Comparison of ENCODE assay signal across 10 cellular contexts in the genomic region with DNA sequence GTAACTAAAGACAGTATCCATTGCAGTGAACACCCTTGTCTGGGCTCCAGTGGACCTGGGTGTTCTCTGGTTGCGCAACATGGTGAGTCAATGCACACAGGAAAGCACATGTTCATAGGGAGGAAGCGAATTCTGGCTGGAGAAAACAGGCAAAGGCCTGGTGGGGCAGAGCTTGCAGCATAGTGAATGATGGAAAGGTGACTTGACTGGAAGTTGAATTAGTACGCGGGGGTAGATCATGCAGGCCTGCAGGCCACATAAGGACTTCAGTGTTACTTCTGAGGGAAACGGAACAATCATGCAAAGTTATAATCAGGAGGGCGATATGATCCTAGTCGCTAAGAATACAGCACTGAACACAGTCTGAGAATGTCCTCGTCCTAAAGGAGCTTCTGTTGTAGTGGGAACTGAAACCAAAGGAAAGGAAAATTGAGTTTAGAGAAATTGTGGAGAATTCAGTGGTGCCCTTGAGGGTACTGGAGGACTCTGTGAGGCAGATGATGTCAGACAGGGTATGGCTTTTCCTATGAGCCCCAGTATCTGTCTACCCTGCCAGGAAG.
DNase-seq lines count a peak whose midpoint lies in the region; ATAC-seq and TF ChIP-seq lines count a peak whose summit lies in the region.
"Had no signal": no experiment of that assay in that cellular context is flagged by ENCODE, and none has a peak within 500 bp of the region (broad histone marks: within the 10 kb centered on the region; RNA-seq: fewer than 3 reads in every experiment).

No MANE protein-coding gene starts in this region.

- no peaks in the 10 kb centered on the region for H3K4me1 Mint-ChIP-seq in CD8-positive, alpha-beta memory T cell
- H3K4me1 Mint-ChIP-seq in activated naive CD4-positive, alpha-beta T cell treated with anti-CD3 and anti-CD28 coated beads for 36 hours (ENCODE audit: low read depth) = no peaks in the 10 kb centered on the region
- H3K4me1 Mint-ChIP-seq: activated B cell treated with CpG ODN at 0.5 μM for 24 hours had no signal

- TF ChIP-seq POLR2A in right lobe of liver (IDR thresholded peaks at IDR 0.05) (no peak), vagina (IDR thresholded peaks at IDR 0.05) (no peak)

- H3K9me3 ChIP-seq in right lobe of liver (no peaks in the 10 kb centered on the region), vagina (no peaks in the 10 kb centered on the region)
- no peaks in the 10 kb centered on the region for H3K9me3 ChIP-seq in CD8-positive, alpha-beta memory T cell (ENCODE audit: low read length)

- 47% methylated on average over 8 of the region's 8 CpGs for WGBS in right lobe of liver (ENCODE audit: insufficient coverage, low coverage, low lambda C conversion rate, missing lambda C conversion rate)

- H3K9me3 Mint-ChIP-seq in CD8-positive, alpha-beta memory T cell = peaks cover 0 to 6% (median 2%) of the 10 kb centered on the region in 5 donors
- H3K9me3 Mint-ChIP-seq in activated naive CD4-positive, alpha-beta T cell treated with anti-CD3 and anti-CD28 coated beads for 36 hours = no peaks in the 10 kb centered on the region

- H3K27ac Mint-ChIP-seq in CD8-positive, alpha-beta memory T cell = no peak overlapping the region
- no peak overlapping the region for H3K27ac Mint-ChIP-seq in activated naive CD4-positive, alpha-beta T cell treated with anti-CD3 and anti-CD28 coated beads for 36 hours
- H3K27ac Mint-ChIP-seq: activated B cell treated with CpG ODN at 0.5 μM for 24 hours had no signal

- peaks cover 0 to 27% (median 8%) of the 10 kb centered on the region in 4 donors for H3K4me1 ChIP-seq in right lobe of liver
- peaks cover 11% of the 10 kb centered on the region for H3K4me1 ChIP-seq in vagina
- no peaks in the 10 kb centered on the region for H3K4me1 ChIP-seq in CD8-positive, alpha-beta memory T cell (ENCODE audit: insufficient read depth, low read length)

- peaks cover 4 to 7% of the 10 kb centered on the region in 2 donors for H3K27me3 Mint-ChIP-seq in CD8-positive, alpha-beta memory T cell
- H3K27me3 Mint-ChIP-seq in activated naive CD4-positive, alpha-beta T cell treated with anti-CD3 and anti-CD28 coated beads for 36 hours (ENCODE audit: low read depth) = peaks cover 2% of the 10 kb centered on the region
- H3K27me3 Mint-ChIP-seq: activated B cell treated with CpG ODN at 0.5 μM for 24 hours had no signal

- ATAC-seq in right lobe of liver (peak; percentile 90 to 98 (median 96)), GM21381 (IDR thresholded peaks at IDR 0.05; ENCODE audit: unreplicated experiment) (no peak)

- H3K36me3 ChIP-seq in right lobe of liver (no peaks in the 10 kb centered on the region), vagina (no peaks in the 10 kb centered on the region)
- no peaks in the 10 kb centered on the region for H3K36me3 ChIP-seq in CD8-positive, alpha-beta memory T cell (ENCODE audit: insufficient read depth, low read length)

- H3K36me3 Mint-ChIP-seq in CD8-positive, alpha-beta memory T cell = no peaks in the 10 kb centered on the region
- no peaks in the 10 kb centered on the region for H3K36me3 Mint-ChIP-seq in activated naive CD4-positive, alpha-beta T cell treated with anti-CD3 and anti-CD28 coated beads for 36 hours (ENCODE audit: low read depth)

- intact Hi-C loops in right lobe of liver (cut with DNase I) = no loop called here
- intact Hi-C loops in vagina (cut with DNase I) = no loop called here
- intact Hi-C loops in activated naive CD4-positive, alpha-beta T cell treated with anti-CD3 and anti-CD28 coated beads for 36 hours (cut with micrococcal nuclease) = no loop called here

- CTCF ChIA-PET in CD8-positive, alpha-beta memory T cell (lab: Charles Lee) = no interaction called here
- CTCF ChIA-PET in activated naive CD4-positive, alpha-beta T cell treated with anti-CD3 and anti-CD28 coated beads for 36 hours (lab: Charles Lee) = no interaction called here

- H3K27ac ChIP-seq in caudate nucleus (ENCODE audit: low read depth, low read length) (peak overlapping the region; percentile 5), right lobe of liver (peak overlapping the region in 2 of 3 donors; percentile 13 to 33), vagina (peak overlapping the region; percentile 47)
- H3K27ac ChIP-seq in CD8-positive, alpha-beta memory T cell (ENCODE audit: low read depth, low read length) = no peak overlapping the region

- no peaks in the 10 kb centered on the region for H3K27me3 ChIP-seq in right lobe of liver
- H3K27me3 ChIP-seq in vagina = no peaks in the 10 kb centered on the region
- no peaks in the 10 kb centered on the region for H3K27me3 ChIP-seq in CD8-positive, alpha-beta memory T cell (ENCODE audit: insufficient read depth, low read length, poor library complexity, severe bottlenecking)

- peak; percentile 10 for DNase-seq in NK-92 treated with Interleukin-12 subunit alpha and Interleukin-12 subunit beta, amount 100 ng/mL, for 24 hours (lab: John Stamatoyannopoulos, UW)
- no peak for DNase-seq in NK-92 (lab: John Stamatoyannopoulos, UW; ENCODE audit: unreplicated experiment)
- DNase-seq in caudate nucleus (lab: John Stamatoyannopoulos, UW) = peak in 9 of 61 donors; percentile 1 to 14 (median 7)
- DNase-seq in right lobe of liver = peak; percentile 77 to 82 (median 79)
- peak in 1 of 2 donors; percentile 94 for DNase-seq in vagina (ENCODE audit: extremely low spot score in 2 of 2)
- DNase-seq in CD8-positive, alpha-beta memory T cell = no peak
- no peak for DNase-seq in activated naive CD4-positive, alpha-beta T cell treated with anti-CD3 and anti-CD28 coated beads for 36 hours
- DNase-seq: activated B cell treated with CpG ODN at 0.5 μM for 24 hours, Karpas-422 had no signal

- no peak overlapping the region for H3K4me3 Mint-ChIP-seq in CD8-positive, alpha-beta memory T cell
- H3K4me3 Mint-ChIP-seq in activated naive CD4-positive, alpha-beta T cell treated with anti-CD3 and anti-CD28 coated beads for 36 hours = no peak overlapping the region
- H3K4me3 Mint-ChIP-seq: activated B cell treated with CpG ODN at 0.5 μM for 24 hours had no signal

- POLR2A ChIA-PET in CD8-positive, alpha-beta memory T cell (lab: Charles Lee) = no interaction called here

- TF ChIP-seq CTCF in right lobe of liver (IDR thresholded peaks at IDR 0.05) (no peak), vagina (IDR thresholded peaks at IDR 0.05) (no peak)

- no peak overlapping the region for H3K4me3 ChIP-seq in right lobe of liver
- H3K4me3 ChIP-seq in vagina = no peak overlapping the region
- H3K4me3 ChIP-seq in CD8-positive, alpha-beta memory T cell (ENCODE audit: low read length) = no peak overlapping the region

Comparison
In these comparisons a context has a peak if more than half of its experiments do, and no peak if none do; other contexts are left out.
1. DNase-seq: peak in NK-92 treated with Interleukin-12 subunit alpha and Interleukin-12 subunit beta, amount 100 ng/mL, for 24 hours (single experiment) and right lobe of liver (3 of 3); none in NK-92 (single experiment), CD8-positive, alpha-beta memory T cell (0 of 5) and activated naive CD4-positive, alpha-beta T cell treated with anti-CD3 and anti-CD28 coated beads for 36 hours (single experiment).